ENCODE assay signal across 9 cellular contexts in the genomic region with DNA sequence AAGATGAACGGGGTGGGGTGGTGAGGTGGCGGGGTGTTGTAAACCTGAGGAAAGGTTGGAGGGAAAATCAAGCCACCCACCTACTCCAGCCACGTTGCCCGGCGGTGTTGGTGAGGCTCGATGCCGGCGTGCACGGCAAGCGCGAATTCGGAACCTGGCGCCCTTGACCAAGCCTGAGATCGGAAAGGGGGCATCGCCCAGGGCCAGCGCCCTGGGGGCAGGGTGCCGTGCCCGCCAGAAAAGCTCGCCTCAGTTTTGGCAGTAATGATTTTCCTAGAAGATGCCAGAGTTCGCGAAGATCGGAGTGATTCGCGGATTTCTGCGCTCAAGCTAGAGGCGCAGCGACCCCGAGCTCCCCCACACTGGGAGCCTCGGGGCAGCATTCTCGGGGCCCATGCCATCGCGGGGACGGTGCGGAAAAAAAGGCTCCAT. TPM values are rescaled to one million over a fixed set of nuclear protein-coding genes. Genes with fewer than 3 reads are reported as not detected.
DNase-seq lines count a peak whose midpoint lies in the region; ATAC-seq and TF ChIP-seq lines count a peak whose summit lies in the region.
"Had no signal": no experiment of that assay in that cellular context is flagged by ENCODE, and none has a peak within 500 bp of the region (broad histone marks: within the 10 kb centered on the region; RNA-seq: fewer than 3 reads in every experiment).

No MANE protein-coding gene starts in this region.

- H3K9me3 Mint-ChIP-seq in brain = peaks cover 0 to 3% (median 0%) of the 10 kb centered on the region in 5 experiments
- H3K9me3 Mint-ChIP-seq in immature natural killer cell = no peaks in the 10 kb centered on the region

- H3K4me3 ChIP-seq in skin epidermis = peak overlapping the region; percentile 25 to 56 (median 43)

- H3K9ac ChIP-seq in ES-I3 (ENCODE audit: low read depth, low read length) = peak overlapping the region; percentile 87

- H3K27me3 Mint-ChIP-seq in brain = peaks cover 39% of the 10 kb centered on the region
- peaks cover 13 to 44% (median 32%) of the 10 kb centered on the region in 3 donors for H3K27me3 Mint-ChIP-seq in immature natural killer cell (ENCODE audit: low read depth in 3 of 3)

- DNase-seq in immature natural killer cell (no peak), NCI-H748 treated with DMSO at 0.1 percent for 48 hours (lab: John Stamatoyannopoulos, UW) (no peak), DMS153 treated with DMSO at 0.1 percent for 48 hours (lab: John Stamatoyannopoulos, UW; ENCODE audit: unreplicated experiment) (no peak)
- no peak for DNase-seq in effector CD4-positive, alpha-beta T cell
- DNase-seq: KG1 had no signal

- no peaks in the 10 kb centered on the region for H3K9me3 ChIP-seq in ES-I3 (ENCODE audit: control insufficient read depth, insufficient read depth, low read length)

- H3K36me3 Mint-ChIP-seq in brain = no peaks in the 10 kb centered on the region
- H3K36me3 Mint-ChIP-seq in immature natural killer cell = peaks cover 0 to 2% (median 0%) of the 10 kb centered on the region in 3 donors

- ATAC-seq in esophagus mucosa = no peak

- no peak for TF ChIP-seq CTCF in brain (conservative IDR thresholded peaks at IDR 0.05)

- H3K27ac ChIP-seq in skin epidermis = peak overlapping the region in 11 of 21 experiments; percentile 4 to 78 (median 29)

- peaks cover 22% of the 10 kb centered on the region for H3K4me1 ChIP-seq in ES-I3 (ENCODE audit: insufficient read depth, low read length)

- H3K27ac Mint-ChIP-seq in brain (peak overlapping the region in 3 of 5 experiments; percentile 0 to 68 (median 62)), immature natural killer cell (no peak overlapping the region)

- H3K4me3 Mint-ChIP-seq in brain (peak overlapping the region; percentile 84 to 94 (median 86)), immature natural killer cell (peak overlapping the region; percentile 18 to 70 (median 61))

- H3K4me1 Mint-ChIP-seq in brain (peaks cover 24% of the 10 kb centered on the region), immature natural killer cell (peaks cover 12 to 17% of the 10 kb centered on the region in 2 donors)

- no peaks in the 10 kb centered on the region for H3K36me3 ChIP-seq in ES-I3 (ENCODE audit: insufficient read depth, low read length)

RNA-seq across cellular contexts. Expression of a gene that starts 0.8 kb away (rescaled TPM):
- polyA plus RNA-seq in brain (ENCODE audit: insufficient read depth, low read depth, low replicate concordance) (5.4 TPM), immature natural killer cell (not detected)
- 0.56 TPM for total RNA-seq in esophagus mucosa

Comparison
In these comparisons a context has a peak if more than half of its experiments do, and no peak if none do; other contexts are left out.
1. H3K27ac Mint-ChIP-seq: peak in brain (3 of 5); none in immature natural killer cell (0 of 6).